Comparison of ENCODE assay signal across 1 cellular context in the genomic region with DNA sequence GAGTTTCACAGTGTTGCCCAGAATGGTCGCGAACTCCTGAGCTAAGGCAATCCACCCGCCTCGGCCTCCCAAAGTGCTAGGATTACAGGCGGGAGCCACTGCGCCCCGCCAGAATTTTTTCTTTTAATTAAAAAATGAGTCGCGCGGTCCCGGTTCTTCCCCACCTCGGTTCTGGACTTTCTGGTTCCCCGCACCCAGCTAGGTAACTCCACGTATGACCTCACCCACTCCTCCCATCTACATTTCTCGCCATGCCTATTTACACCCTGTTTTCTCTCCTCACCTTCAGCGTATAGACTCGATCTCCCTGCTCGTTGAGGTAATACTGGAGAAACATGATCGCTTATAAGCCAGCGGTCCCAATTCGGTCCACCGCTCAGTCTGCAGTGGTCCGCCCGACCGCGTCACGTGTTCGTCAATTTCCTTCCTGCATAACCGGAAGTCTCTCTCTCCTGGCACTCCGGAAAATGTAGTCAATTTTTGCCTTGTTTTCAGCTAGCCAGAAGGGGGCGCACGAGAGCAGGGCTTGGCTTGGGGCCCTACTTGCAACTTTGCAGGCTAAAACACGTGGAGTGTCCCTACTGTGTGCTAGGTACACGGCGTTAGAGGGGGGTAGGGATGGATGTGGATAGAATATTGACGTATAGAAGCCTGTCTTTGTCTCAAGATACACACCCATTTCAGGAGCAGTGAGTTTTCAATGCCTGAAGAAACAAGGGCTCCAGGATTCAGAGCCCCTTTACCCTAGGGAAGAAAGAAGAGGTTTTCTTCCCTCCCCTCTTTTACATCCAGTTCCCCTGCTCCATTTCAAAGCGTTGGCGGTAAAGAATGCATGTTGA.
TF ChIP-seq lines count a peak whose summit lies in the region.

Gene NOP10, minus strand, starts transcription at position 400 of the 839 bp plus-strand sequence. Its CDS starts 63 bp downstream, at position 337.
Gene NUTM1, plus strand, starts transcription at position 579 of the 839 bp plus-strand sequence. CDS start 382 bp downstream, outside the sequence.

TF ChIP-seq in HepG2, 621 proteins besides CTCF, POLR2A, EP300 and RAD21 (continued from another document and continues in another):
- no peak for TF ChIP-seq ZNF704 (CRISPR knock-in tag; IDR thresholded peaks at IDR 0.05; ENCODE audit: borderline replicate concordance)
- TF ChIP-seq ATM (IDR thresholded peaks at IDR 0.05; ENCODE audit: borderline replicate concordance) = no peak
- no peak for TF ChIP-seq ARHGAP35 (CRISPR knock-in tag; IDR thresholded peaks at IDR 0.05; ENCODE audit: borderline replicate concordance)
- no peak for TF ChIP-seq FOXO4 (CRISPR knock-in tag; conservative IDR thresholded peaks at IDR 0.05)
- TF ChIP-seq HOXA5 (CRISPR knock-in tag; IDR thresholded peaks at IDR 0.05) = 0 out of 2 replicates have a peak, but pooled peaks have one; percentile 71
- peak; percentile 98 for TF ChIP-seq POLR2AphosphoS5 (IDR thresholded peaks at IDR 0.05; ENCODE audit: low read depth, low read length)
- peak; percentile 72; the same call in 1 of the 2 replicates for TF ChIP-seq ZNF451 (CRISPR knock-in tag; IDR thresholded peaks at IDR 0.05)
- no peak; the same call in 1 of the 2 replicates for TF ChIP-seq ZNF33B (CRISPR knock-in tag; IDR thresholded peaks at IDR 0.05)
- peak; percentile 81; the same call in 1 of the 2 replicates for TF ChIP-seq WIZ (CRISPR knock-in tag; IDR thresholded peaks at IDR 0.05)
- peak; percentile 97 for TF ChIP-seq POLR2G (IDR thresholded peaks at IDR 0.05; ENCODE audit: low read depth, low read length)
- TF ChIP-seq, protein P1, sequence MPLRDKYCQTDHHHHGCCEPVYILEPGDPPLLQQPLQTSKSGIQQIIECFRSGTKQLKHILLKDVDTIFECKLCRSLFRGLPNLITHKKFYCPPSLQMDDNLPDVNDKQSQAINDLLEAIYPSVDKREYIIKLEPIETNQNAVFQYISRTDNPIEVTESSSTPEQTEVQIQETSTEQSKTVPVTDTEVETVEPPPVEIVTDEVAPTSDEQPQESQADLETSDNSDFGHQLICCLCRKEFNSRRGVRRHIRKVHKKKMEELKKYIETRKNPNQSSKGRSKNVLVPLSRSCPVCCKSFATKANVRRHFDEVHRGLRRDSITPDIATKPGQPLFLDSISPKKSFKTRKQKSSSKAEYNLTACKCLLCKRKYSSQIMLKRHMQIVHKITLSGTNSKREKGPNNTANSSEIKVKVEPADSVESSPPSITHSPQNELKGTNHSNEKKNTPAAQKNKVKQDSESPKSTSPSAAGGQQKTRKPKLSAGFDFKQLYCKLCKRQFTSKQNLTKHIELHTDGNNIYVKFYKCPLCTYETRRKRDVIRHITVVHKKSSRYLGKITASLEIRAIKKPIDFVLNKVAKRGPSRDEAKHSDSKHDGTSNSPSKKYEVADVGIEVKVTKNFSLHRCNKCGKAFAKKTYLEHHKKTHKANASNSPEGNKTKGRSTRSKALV (CRISPR knock-in tag; IDR thresholded peaks at IDR 0.05) = 0 out of 2 replicates have a peak, but pooled peaks have one; percentile 20
- 0 out of 2 replicates have a peak, but pooled peaks have one; percentile 34 for TF ChIP-seq DR1 (CRISPR knock-in tag; IDR thresholded peaks at IDR 0.05)
- TF ChIP-seq, protein P2, sequence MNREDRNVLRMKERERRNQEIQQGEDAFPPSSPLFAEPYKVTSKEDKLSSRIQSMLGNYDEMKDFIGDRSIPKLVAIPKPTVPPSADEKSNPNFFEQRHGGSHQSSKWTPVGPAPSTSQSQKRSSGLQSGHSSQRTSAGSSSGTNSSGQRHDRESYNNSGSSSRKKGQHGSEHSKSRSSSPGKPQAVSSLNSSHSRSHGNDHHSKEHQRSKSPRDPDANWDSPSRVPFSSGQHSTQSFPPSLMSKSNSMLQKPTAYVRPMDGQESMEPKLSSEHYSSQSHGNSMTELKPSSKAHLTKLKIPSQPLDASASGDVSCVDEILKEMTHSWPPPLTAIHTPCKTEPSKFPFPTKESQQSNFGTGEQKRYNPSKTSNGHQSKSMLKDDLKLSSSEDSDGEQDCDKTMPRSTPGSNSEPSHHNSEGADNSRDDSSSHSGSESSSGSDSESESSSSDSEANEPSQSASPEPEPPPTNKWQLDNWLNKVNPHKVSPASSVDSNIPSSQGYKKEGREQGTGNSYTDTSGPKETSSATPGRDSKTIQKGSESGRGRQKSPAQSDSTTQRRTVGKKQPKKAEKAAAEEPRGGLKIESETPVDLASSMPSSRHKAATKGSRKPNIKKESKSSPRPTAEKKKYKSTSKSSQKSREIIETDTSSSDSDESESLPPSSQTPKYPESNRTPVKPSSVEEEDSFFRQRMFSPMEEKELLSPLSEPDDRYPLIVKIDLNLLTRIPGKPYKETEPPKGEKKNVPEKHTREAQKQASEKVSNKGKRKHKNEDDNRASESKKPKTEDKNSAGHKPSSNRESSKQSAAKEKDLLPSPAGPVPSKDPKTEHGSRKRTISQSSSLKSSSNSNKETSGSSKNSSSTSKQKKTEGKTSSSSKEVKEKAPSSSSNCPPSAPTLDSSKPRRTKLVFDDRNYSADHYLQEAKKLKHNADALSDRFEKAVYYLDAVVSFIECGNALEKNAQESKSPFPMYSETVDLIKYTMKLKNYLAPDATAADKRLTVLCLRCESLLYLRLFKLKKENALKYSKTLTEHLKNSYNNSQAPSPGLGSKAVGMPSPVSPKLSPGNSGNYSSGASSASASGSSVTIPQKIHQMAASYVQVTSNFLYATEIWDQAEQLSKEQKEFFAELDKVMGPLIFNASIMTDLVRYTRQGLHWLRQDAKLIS (CRISPR knock-in tag; IDR thresholded peaks at IDR 0.05) = no peak
- no peak for TF ChIP-seq ZNF24 (IDR thresholded peaks at IDR 0.05)
- TF ChIP-seq NFE2L1 (CRISPR knock-in tag; IDR thresholded peaks at IDR 0.05; ENCODE audit: borderline replicate concordance) = no peak
- TF ChIP-seq ZNF574 (CRISPR knock-in tag; IDR thresholded peaks at IDR 0.05) = peak; percentile 88
- TF ChIP-seq HMG20B (CRISPR knock-in tag; conservative IDR thresholded peaks at IDR 0.05) = no peak
- TF ChIP-seq CBX5 (CRISPR knock-in tag; IDR thresholded peaks at IDR 0.05; ENCODE audit: borderline replicate concordance) = peak; percentile 83; the same call in 1 of the 2 replicates
- TF ChIP-seq PRDM15 (CRISPR knock-in tag; IDR thresholded peaks at IDR 0.05) = no peak
- 0 out of 2 replicates have a peak, but pooled peaks have one; percentile 53 for TF ChIP-seq SALL2 (CRISPR knock-in tag; IDR thresholded peaks at IDR 0.05)
- no peak for TF ChIP-seq MBNL3 (CRISPR knock-in tag; conservative IDR thresholded peaks at IDR 0.05)
- TF ChIP-seq ZNF569 (CRISPR knock-in tag; IDR thresholded peaks at IDR 0.05; ENCODE audit: borderline replicate concordance) = no peak
- TF ChIP-seq SIN3A (IDR thresholded peaks at IDR 0.05; ENCODE audit: borderline replicate concordance, low read depth, low read length) = peak; percentile 71
- TF ChIP-seq ZBTB8A (CRISPR knock-in tag; IDR thresholded peaks at IDR 0.05; ENCODE audit: borderline replicate concordance, low read depth) = no peak; the same call in 1 of the 2 replicates
- peak; percentile 49; the same call in 1 of the 2 replicates for TF ChIP-seq ZSCAN25 (CRISPR knock-in tag; IDR thresholded peaks at IDR 0.05)
- 0 out of 2 replicates have a peak, but pooled peaks have one; percentile 59 for TF ChIP-seq PAX8 (CRISPR knock-in tag; IDR thresholded peaks at IDR 0.05; ENCODE audit: borderline replicate concordance)
- TF ChIP-seq, protein P3, sequence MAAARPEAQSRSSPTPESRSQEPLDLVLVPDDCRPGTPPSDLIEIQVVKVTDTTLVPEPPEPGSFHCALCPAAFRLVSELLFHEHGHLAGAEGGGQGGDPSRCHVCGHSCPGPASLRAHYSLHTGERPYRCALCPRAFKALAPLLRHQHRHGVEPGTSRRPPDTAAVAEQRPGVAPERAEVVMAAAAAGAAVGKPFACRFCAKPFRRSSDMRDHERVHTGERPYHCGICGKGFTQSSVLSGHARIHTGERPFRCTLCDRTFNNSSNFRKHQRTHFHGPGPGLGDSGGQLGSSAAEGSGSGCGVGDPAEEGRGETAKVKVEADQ (CRISPR knock-in tag; IDR thresholded peaks at IDR 0.05; ENCODE audit: borderline replicate concordance) = peak; percentile 34; the same call in 1 of the 2 replicates
- no peak for TF ChIP-seq ZNF205 (CRISPR knock-in tag; IDR thresholded peaks at IDR 0.05)
- no peak for TF ChIP-seq FIP1L1 (IDR thresholded peaks at IDR 0.05; ENCODE audit: borderline replicate concordance, insufficient read depth, low read depth, low read length)
- no peak for TF ChIP-seq ZNF432 (CRISPR knock-in tag; IDR thresholded peaks at IDR 0.05; ENCODE audit: borderline replicate concordance)
- TF ChIP-seq PLSCR1 (CRISPR knock-in tag; IDR thresholded peaks at IDR 0.05; ENCODE audit: borderline replicate concordance) = no peak
- no peak for TF ChIP-seq KDM1A (CRISPR knock-in tag; IDR thresholded peaks at IDR 0.05)
- TF ChIP-seq ZNF703 (CRISPR knock-in tag; IDR thresholded peaks at IDR 0.05; ENCODE audit: borderline replicate concordance) = no peak
- peak; percentile 47; the same call in 1 of the 2 replicates for TF ChIP-seq FOXC1 (CRISPR knock-in tag; IDR thresholded peaks at IDR 0.05; ENCODE audit: borderline replicate concordance)
- peak; percentile 79 for TF ChIP-seq GABPA (IDR thresholded peaks at IDR 0.05; ENCODE audit: low read depth, low read length)
- peak; percentile 98 for TF ChIP-seq GABPA (CRISPR knock-in tag; IDR thresholded peaks at IDR 0.05; ENCODE audit: low read depth)
- TF ChIP-seq ZBTB42 (CRISPR knock-in tag; IDR thresholded peaks at IDR 0.05) = no peak
- TF ChIP-seq ZNF431 (CRISPR knock-in tag; IDR thresholded peaks at IDR 0.05; ENCODE audit: borderline replicate concordance, low read depth) = no peak
- peak; percentile 91 for TF ChIP-seq KMT2B (CRISPR knock-in tag; IDR thresholded peaks at IDR 0.05)
- no peak for TF ChIP-seq AGO2 (optimal IDR thresholded peaks at IDR 0.05; ENCODE audit: low read depth, low read length)
- TF ChIP-seq ZKSCAN5 (CRISPR knock-in tag; IDR thresholded peaks at IDR 0.05) = no peak
- TF ChIP-seq ZNF841 (CRISPR knock-in tag; IDR thresholded peaks at IDR 0.05; ENCODE audit: borderline replicate concordance) = no peak
